ENCODE assay signal across 9 cellular contexts in the genomic region with DNA sequence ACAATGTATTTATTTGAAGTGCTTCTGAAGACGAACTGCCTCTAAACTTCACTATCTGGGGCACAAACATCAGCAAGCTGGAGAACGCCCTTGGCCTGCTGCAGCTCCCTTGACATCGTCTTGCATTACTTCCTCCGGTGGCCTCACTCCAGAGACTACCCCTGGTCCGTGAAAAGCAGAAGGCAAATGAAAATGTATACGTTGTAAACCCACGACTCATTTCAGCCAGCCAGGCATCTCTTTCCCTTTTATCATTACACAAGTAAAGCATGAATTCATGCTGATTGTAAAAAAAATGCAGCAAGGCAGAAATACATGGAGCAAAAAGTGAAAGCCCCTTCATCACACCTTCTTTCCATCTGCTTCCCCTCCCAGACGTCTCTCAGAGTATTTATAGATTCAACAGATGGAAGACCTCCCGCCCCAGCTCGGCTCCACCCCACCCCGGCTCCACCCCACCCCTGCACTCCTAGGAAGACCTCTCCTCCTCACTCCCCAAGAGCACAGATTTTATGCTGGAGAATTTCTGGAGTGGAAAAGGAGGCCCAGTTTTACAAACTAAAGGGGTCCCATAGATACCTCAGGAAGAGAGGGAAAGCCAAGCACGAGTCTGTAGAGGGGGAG. TPM values are rescaled to one million over a fixed set of nuclear protein-coding genes. Genes with fewer than 3 reads are reported as not detected.
DNase-seq lines count a peak whose midpoint lies in the region; ATAC-seq and TF ChIP-seq lines count a peak whose summit lies in the region.
"Had no signal": no experiment of that assay in that cellular context is flagged by ENCODE, and none has a peak within 500 bp of the region (broad histone marks: within the 10 kb centered on the region; RNA-seq: fewer than 3 reads in every experiment).

No MANE protein-coding gene starts in this region.

- intact Hi-C loops in dendritic cell treated with granulocyte-macrophage colony-stimulating factor and Interleukin-4, amounts not matched to agents 40 ng/mL and 50 ng/mL, for 4 days (cut with micrococcal nuclease), result no loop called here
- intact Hi-C loops in aorta (cut with DNase I), result no loop called here

- H3K18ac ChIP-seq in neuronal stem cell (ENCODE audit: low read length), result peak overlapping the region; percentile 99

- H4K91ac ChIP-seq in neuronal stem cell (ENCODE audit: low read depth, low read length, poor library complexity), result no peak overlapping the region

- no peak overlapping the region for H3K23ac ChIP-seq in neuronal stem cell (ENCODE audit: low read depth, low read length, poor library complexity)

- H3K4me3 ChIP-seq in HUES6 (ENCODE audit: low read depth, low read length), result no peak overlapping the region
- H3K4me3 ChIP-seq in neuronal stem cell (ENCODE audit: low read length in 2 of 2), result peak overlapping the region in 1 of 2 donors; percentile 49
- no peak overlapping the region for H3K4me3 ChIP-seq in aorta (ENCODE audit: low read length in 2 of 2)

- H3K27ac ChIP-seq in HUES6 (ENCODE audit: low read depth, low read length), result peak overlapping the region; percentile 55; the same call in 1 of the 2 replicates
- peak overlapping the region; percentile 99 for H3K27ac ChIP-seq in neuronal stem cell (replicated peaks; ENCODE audit: low read length)
- H3K27ac ChIP-seq in aorta (ENCODE audit: low read depth in 1 of 2, low read length in 2 of 2), result no peak overlapping the region

- DNase-seq in GM10266 (ENCODE audit: extremely low spot score) (peak; percentile 60), neuronal stem cell (ENCODE audit: low spot score) (no peak), NCI-H510A (lab: John Stamatoyannopoulos, UW) (no peak), aorta (no peak)
- DNase-seq: kidney glomerular epithelial cell had no signal

- no peak overlapping the region for H2BK120ac ChIP-seq in neuronal stem cell (ENCODE audit: low read depth, low read length)

- no peak overlapping the region for H3K14ac ChIP-seq in neuronal stem cell (ENCODE audit: low read length)

- peak overlapping the region; percentile 96 for H3K4ac ChIP-seq in neuronal stem cell (ENCODE audit: low read length)

- H3K9ac ChIP-seq in HUES6 (ENCODE audit: low read length) (peak overlapping the region; percentile 61), neuronal stem cell (ENCODE audit: low read depth, low read length, poor library complexity) (peak overlapping the region; percentile 82)

- H3K9me3 ChIP-seq in HUES6 (ENCODE audit: control insufficient read depth, insufficient read depth, low read depth, low read length) (peaks cover 11% of the 10 kb centered on the region), neuronal stem cell (replicated peaks in 1 of 2; ENCODE audit: control insufficient read depth in 2 of 2, insufficient read depth in 1 of 2, low read depth in 1 of 2, low read length in 2 of 2) (peaks cover 0 to 3% of the 10 kb centered on the region in 2 donors), aorta (ENCODE audit: control insufficient read depth, low read length) (no peaks in the 10 kb centered on the region)

- no peak for TF ChIP-seq CTCF in GM10266 (IDR thresholded peaks at IDR 0.05; ENCODE audit: control insufficient read depth, insufficient read depth, low read depth, missing control alignments)

- H2AK5ac ChIP-seq in neuronal stem cell (ENCODE audit: low read depth, low read length), result no peak overlapping the region

- H3K9me3 Mint-ChIP-seq in dendritic cell treated with granulocyte-macrophage colony-stimulating factor and Interleukin-4, amounts not matched to agents 40 ng/mL and 50 ng/mL, for 4 days, result peaks cover 9% of the 10 kb centered on the region
- H3K9me3 Mint-ChIP-seq: activated T-helper 17 cell treated with anti-CD3 and anti-CD28 coated beads, Interleukin-2, amount 50 U/mL, for 72 hours had no signal

- H3K27ac Mint-ChIP-seq in dendritic cell treated with granulocyte-macrophage colony-stimulating factor and Interleukin-4, amounts not matched to agents 40 ng/mL and 50 ng/mL, for 4 days, result peak overlapping the region; percentile 18
- H3K27ac Mint-ChIP-seq: activated T-helper 17 cell treated with anti-CD3 and anti-CD28 coated beads, Interleukin-2, amount 50 U/mL, for 72 hours had no signal

- H3K36me3 ChIP-seq in HUES6 (ENCODE audit: control insufficient read depth, insufficient read depth, low read length), result no peaks in the 10 kb centered on the region
- peaks cover 0 to 1% of the 10 kb centered on the region in 2 donors for H3K36me3 ChIP-seq in neuronal stem cell (replicated peaks in 1 of 2; ENCODE audit: control insufficient read depth in 2 of 2, insufficient read depth in 2 of 2, low read length in 2 of 2)
- no peaks in the 10 kb centered on the region for H3K36me3 ChIP-seq in aorta (ENCODE audit: control insufficient read depth in 1 of 2, insufficient read depth in 2 of 2, low read length in 1 of 2)

- H3K79me1 ChIP-seq in neuronal stem cell (ENCODE audit: low read depth, low read length), result no peaks in the 10 kb centered on the region

- peak overlapping the region; percentile 22 for H3K4me2 ChIP-seq in neuronal stem cell (ENCODE audit: insufficient read depth, low read length, poor library complexity, severe bottlenecking)

- H3K4me1 Mint-ChIP-seq in dendritic cell treated with granulocyte-macrophage colony-stimulating factor and Interleukin-4, amounts not matched to agents 40 ng/mL and 50 ng/mL, for 4 days (ENCODE audit: low read depth), result peaks cover 16% of the 10 kb centered on the region
- H3K4me1 Mint-ChIP-seq: activated T-helper 17 cell treated with anti-CD3 and anti-CD28 coated beads, Interleukin-2, amount 50 U/mL, for 72 hours had no signal

- H2AFZ ChIP-seq in neuronal stem cell (ENCODE audit: low read length), result peak overlapping the region; percentile 92

- peak overlapping the region; percentile 1 for H2BK12ac ChIP-seq in neuronal stem cell (ENCODE audit: low read length)

- H3K4me1 ChIP-seq in HUES6 (ENCODE audit: control insufficient read depth, insufficient read depth, low read length) (peaks cover 16% of the 10 kb centered on the region), neuronal stem cell (ENCODE audit: control insufficient read depth in 2 of 2, insufficient read depth in 1 of 2, low read depth in 1 of 2, low read length in 2 of 2) (peaks cover 11 to 17% of the 10 kb centered on the region in 2 donors), aorta (ENCODE audit: control insufficient read depth in 1 of 2, insufficient read depth in 2 of 2, low read length in 2 of 2) (peaks cover 0 to 1% of the 10 kb centered on the region in 2 donors)

- H2BK15ac ChIP-seq in neuronal stem cell (ENCODE audit: low read length), result peak overlapping the region; percentile 63

- no peaks in the 10 kb centered on the region for H3K27me3 ChIP-seq in HUES6 (ENCODE audit: control insufficient read depth, insufficient read depth, low read length)
- H3K27me3 ChIP-seq in neuronal stem cell (ENCODE audit: control insufficient read depth in 3 of 3, insufficient read depth in 3 of 3, low read depth in 1 of 3, low read length in 3 of 3), result no peaks in the 10 kb centered on the region
- H3K27me3 ChIP-seq in aorta (ENCODE audit: control insufficient read depth in 1 of 2, insufficient read depth in 2 of 2, low read length in 1 of 2), result no peaks in the 10 kb centered on the region

- H3K36me3 Mint-ChIP-seq in dendritic cell treated with granulocyte-macrophage colony-stimulating factor and Interleukin-4, amounts not matched to agents 40 ng/mL and 50 ng/mL, for 4 days (ENCODE audit: low read depth), result peaks cover 6% of the 10 kb centered on the region

- peak overlapping the region; percentile 24 for H4K8ac ChIP-seq in neuronal stem cell (ENCODE audit: low read depth, low read length)

- WGBS in neuronal stem cell (ENCODE audit: extremely low coverage in 2 of 2, insufficient read length in 2 of 2, insufficient replicate concordance in 1 of 2), 2 donors, result no CpG with 5 or more reads among the region's 12 CpGs
- WGBS in aorta, 2 donors, result 26 to 33% methylated on average over 12 of the region's 12 CpGs

- no peak overlapping the region for H3K4me3 Mint-ChIP-seq in dendritic cell treated with granulocyte-macrophage colony-stimulating factor and Interleukin-4, amounts not matched to agents 40 ng/mL and 50 ng/mL, for 4 days
- H3K4me3 Mint-ChIP-seq: activated T-helper 17 cell treated with anti-CD3 and anti-CD28 coated beads, Interleukin-2, amount 50 U/mL, for 72 hours had no signal

- ATAC-seq in GM21526 (IDR thresholded peaks at IDR 0.05; ENCODE audit: low FRiP score, unreplicated experiment), result no peak
- no peak for ATAC-seq in aorta (ENCODE audit: low FRiP score)
- ATAC-seq: activated T-helper 17 cell treated with anti-CD3 and anti-CD28 coated beads, Interleukin-2, amount 50 U/mL, for 72 hours had no signal

- peak overlapping the region; percentile 91 for H2BK5ac ChIP-seq in neuronal stem cell (ENCODE audit: low read length)

- H3K27me3 Mint-ChIP-seq in dendritic cell treated with granulocyte-macrophage colony-stimulating factor and Interleukin-4, amounts not matched to agents 40 ng/mL and 50 ng/mL, for 4 days, result no peaks in the 10 kb centered on the region

RNA-seq across cellular contexts. Expression of gene RALBP1, which starts 41.6 kb away (rescaled TPM):
- 97.0 TPM for polyA plus RNA-seq in neuronal stem cell (2013, experiment 1 of 2)
- 108 TPM for polyA plus RNA-seq in neuronal stem cell (2013, experiment 2 of 2)
- total RNA-seq in aorta, result 10 to 100 TPM; 52.6 to 55.3 TPM
- 10 to 100 TPM; 31.3 to 55.0 TPM for polyA plus RNA-seq in aorta

Comparison
In these comparisons a context has a peak if more than half of its experiments do, and no peak if none do; other contexts are left out.
1. H3K27ac ChIP-seq: peak in HUES6 (single experiment) and neuronal stem cell (single experiment); none in aorta (0 of 2).